2 cellular contexts compared by ENCODE assay signal in genomic region chrX:119482041-119482440, GRCh38.
TF ChIP-seq lines count a peak whose summit lies in the region.

No MANE protein-coding gene starts in this region.

TF ChIP-seq in liver, 16 proteins besides CTCF, POLR2A, EP300 and RAD21:
- no peak for TF ChIP-seq EGR1 (IDR thresholded peaks at IDR 0.05; ENCODE audit: low read depth in 2 of 2)
- TF ChIP-seq SP1 (IDR thresholded peaks at IDR 0.05) = no peak
- no peak for TF ChIP-seq REST (IDR thresholded peaks at IDR 0.05)
- no peak for TF ChIP-seq YY1 (IDR thresholded peaks at IDR 0.05)
- no peak for TF ChIP-seq RXRA (IDR thresholded peaks at IDR 0.05)
- TF ChIP-seq ZBTB33 (IDR thresholded peaks at IDR 0.05) = no peak
- TF ChIP-seq HNF4G (IDR thresholded peaks at IDR 0.05) = no peak

TF ChIP-seq in HepG2, 621 proteins besides CTCF, POLR2A, EP300 and RAD21:
- TF ChIP-seq DMAP1 (CRISPR knock-in tag; IDR thresholded peaks at IDR 0.05) = no peak
- TF ChIP-seq SSRP1 (CRISPR knock-in tag; IDR thresholded peaks at IDR 0.05) = no peak
- no peak for TF ChIP-seq ELF1 (CRISPR knock-in tag; IDR thresholded peaks at IDR 0.05)
- no peak for TF ChIP-seq PHF20 (CRISPR knock-in tag; IDR thresholded peaks at IDR 0.05)
- no peak for TF ChIP-seq CEBPB (IDR thresholded peaks at IDR 0.05; ENCODE audit: borderline replicate concordance, low read depth, low read length)
- no peak for TF ChIP-seq TOE1 (CRISPR knock-in tag; IDR thresholded peaks at IDR 0.05)
- no peak for TF ChIP-seq SMAD9 (CRISPR knock-in tag; IDR thresholded peaks at IDR 0.05)
- no peak for TF ChIP-seq TRAFD1 (CRISPR knock-in tag; IDR thresholded peaks at IDR 0.05; ENCODE audit: borderline replicate concordance)
- no peak for TF ChIP-seq CSRNP2 (CRISPR knock-in tag; conservative IDR thresholded peaks at IDR 0.05; ENCODE audit: low read depth)
- TF ChIP-seq NFYC (CRISPR knock-in tag; IDR thresholded peaks at IDR 0.05) = no peak
- TF ChIP-seq ZBTB20 (CRISPR knock-in tag; IDR thresholded peaks at IDR 0.05; ENCODE audit: borderline replicate concordance, low read depth) = no peak
- TF ChIP-seq NFIB (CRISPR knock-in tag; IDR thresholded peaks at IDR 0.05; ENCODE audit: borderline replicate concordance) = no peak
- no peak for TF ChIP-seq FOSL2 (CRISPR knock-in tag; IDR thresholded peaks at IDR 0.05)
- TF ChIP-seq JDP2 (CRISPR knock-in tag; IDR thresholded peaks at IDR 0.05; ENCODE audit: borderline replicate concordance) = no peak
- TF ChIP-seq AKNA (CRISPR knock-in tag; IDR thresholded peaks at IDR 0.05; ENCODE audit: borderline replicate concordance) = no peak
- TF ChIP-seq IRF2 (CRISPR knock-in tag; IDR thresholded peaks at IDR 0.05) = no peak
